Comparison of ENCODE assay signal across 19 cellular contexts in genomic region chr9:3719286-3719685, GRCh38.
DNase-seq lines count a peak whose midpoint lies in the region; ATAC-seq and TF ChIP-seq lines count a peak whose summit lies in the region.
"Had no signal": no experiment of that assay in that cellular context is flagged by ENCODE, and none has a peak within 500 bp of the region (broad histone marks: within the 10 kb centered on the region; RNA-seq: fewer than 3 reads in every experiment).

No MANE protein-coding gene starts in this region.

- CTCF ChIA-PET in HEK293T (lab: Yijun Ruan, JAX), result no interaction called here

- TF ChIP-seq RAD21 in Ishikawa (IDR thresholded peaks at IDR 0.05; ENCODE audit: low read depth), result no peak

- DNase-seq in dermis blood vessel endothelial cell (peak; percentile 36), inferior parietal cortex (ENCODE audit: extremely low spot score) (peak; percentile 47), superior temporal gyrus (ENCODE audit: extremely low spot score) (peak; percentile 81), KG1 (lab: John Stamatoyannopoulos, UW) (no peak), HEK293T (ENCODE audit: extremely low spot score) (no peak)
- DNase-seq: CD4-positive, CD25-positive, alpha-beta regulatory T cell; DND-41; GOT3; MM.1S; NCI-H1048; NCI-H1417 treated with DMSO at 0.1 percent for 48 hours; NCI-H1930; NCI-H2227 treated with DMSO at 0.1 percent for 48 hours; NCI-H524; NCI-H82; Peyer's patch; SJCRH30 had no signal

- no peak for TF ChIP-seq EP300 in Ishikawa (IDR thresholded peaks at IDR 0.05; ENCODE audit: borderline replicate concordance)

- POLR2A ChIA-PET in HEK293T (lab: Yijun Ruan, JAX), result no interaction called here

- ATAC-seq in HG02763 (IDR thresholded peaks at IDR 0.05; ENCODE audit: unreplicated experiment), result no peak

TF ChIP-seq in Ishikawa, 13 proteins besides CTCF, POLR2A, EP300 and RAD21:
- TF ChIP-seq CEBPB (IDR thresholded peaks at IDR 0.05) (no peak), NFIC (IDR thresholded peaks at IDR 0.05) (0 out of 2 replicates have a peak, but pooled peaks have one; percentile 12)
TF ChIP-seq in Ishikawa: peak in this region for 1.

TF ChIP-seq in HEK293T, 16 proteins besides CTCF, POLR2A, EP300 and RAD21:
- TF ChIP-seq, protein P1, sequence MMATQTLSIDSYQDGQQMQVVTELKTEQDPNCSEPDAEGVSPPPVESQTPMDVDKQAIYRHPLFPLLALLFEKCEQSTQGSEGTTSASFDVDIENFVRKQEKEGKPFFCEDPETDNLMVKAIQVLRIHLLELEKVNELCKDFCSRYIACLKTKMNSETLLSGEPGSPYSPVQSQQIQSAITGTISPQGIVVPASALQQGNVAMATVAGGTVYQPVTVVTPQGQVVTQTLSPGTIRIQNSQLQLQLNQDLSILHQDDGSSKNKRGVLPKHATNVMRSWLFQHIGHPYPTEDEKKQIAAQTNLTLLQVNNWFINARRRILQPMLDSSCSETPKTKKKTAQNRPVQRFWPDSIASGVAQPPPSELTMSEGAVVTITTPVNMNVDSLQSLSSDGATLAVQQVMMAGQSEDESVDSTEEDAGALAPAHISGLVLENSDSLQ (IDR thresholded peaks at IDR 0.05), result no peak
- TF ChIP-seq L3MBTL2 (conservative IDR thresholded peaks at IDR 0.05), result no peak
- TF ChIP-seq NFRKB (IDR thresholded peaks at IDR 0.05), result no peak
- TF ChIP-seq FOXA1 (IDR thresholded peaks at IDR 0.05), result no peak
- TF ChIP-seq SUZ12 (IDR thresholded peaks at IDR 0.05), result no peak
- TF ChIP-seq BHLHE40 (IDR thresholded peaks at IDR 0.05; ENCODE audit: borderline replicate concordance), result no peak
- no peak for TF ChIP-seq FOXM1 (IDR thresholded peaks at IDR 0.05; ENCODE audit: borderline replicate concordance)
- no peak for TF ChIP-seq HDGF (IDR thresholded peaks at IDR 0.05; ENCODE audit: borderline replicate concordance)
TF ChIP-seq in HEK293T: peak in this region for 0.

Comparison
In these comparisons a context has a peak if more than half of its experiments do, and no peak if none do; other contexts are left out.
1. DNase-seq: peak in dermis blood vessel endothelial cell (single experiment), inferior parietal cortex (single experiment) and superior temporal gyrus (single experiment); none in KG1 (single experiment) and HEK293T (single experiment).